12 cellular contexts compared by ENCODE assay signal in genomic region chr21:46100426-46100825, GRCh38. TPM values are rescaled to one million over a fixed set of nuclear protein-coding genes. Genes with fewer than 3 reads are reported as not detected.
DNase-seq lines count a peak whose midpoint lies in the region; ATAC-seq and TF ChIP-seq lines count a peak whose summit lies in the region.
"Had no signal": no experiment of that assay in that cellular context is flagged by ENCODE, and none has a peak within 500 bp of the region (broad histone marks: within the 10 kb centered on the region; RNA-seq: fewer than 3 reads in every experiment).

No MANE protein-coding gene starts in this region.

- TF ChIP-seq CTCF in HCT116 (IDR thresholded peaks at IDR 0.05 in 2 of 3, conservative IDR thresholded peaks at IDR 0.05 in 1 of 3; ENCODE audit: borderline replicate concordance in 1 of 3, insufficient read depth in 1 of 3, low read depth in 2 of 3, low read length in 2 of 3) (no peak), colonic mucosa (IDR thresholded peaks at IDR 0.05) (no peak), WTC11 (IDR thresholded peaks at IDR 0.05) (no peak)

- CTCF ChIA-PET in HCT116 (lab: Charles Lee) (no interaction called here), WTC11 (lab: Charles Lee) (interaction anchor here (5.0 kb wide), 1 partner anchor 129 kb away, joined by 33 read pairs; no protein-coding TSS in a partner anchor)
- CTCF ChIA-PET in naive thymus-derived CD4-positive, alpha-beta T cell (lab: Charles Lee) = no interaction called here

- H3K9me3 ChIP-seq in HCT116 (ENCODE audit: control insufficient read depth in 1 of 2, insufficient read depth in 1 of 2, low read depth in 1 of 2, low read length in 2 of 2) (peaks cover 4 to 8% of the 10 kb centered on the region in 2 experiments; a peak in 3 of 4 replicates), colonic mucosa (no peaks in the 10 kb centered on the region)
- H3K9me3 ChIP-seq in naive thymus-derived CD4-positive, alpha-beta T cell (ENCODE audit: control insufficient read depth in 2 of 3, low read length in 3 of 3) = no peaks in the 10 kb centered on the region

- H3K36me3 ChIP-seq in ACC112 (ENCODE audit: insufficient read depth, low read length) = peaks cover 47% of the 10 kb centered on the region
- no peaks in the 10 kb centered on the region for H3K36me3 ChIP-seq in HCT116 (ENCODE audit: control insufficient read depth in 1 of 2, insufficient read depth in 2 of 2, low read length in 2 of 2)
- H3K36me3 ChIP-seq in colonic mucosa = no peaks in the 10 kb centered on the region
- H3K36me3 ChIP-seq in naive thymus-derived CD4-positive, alpha-beta T cell (ENCODE audit: control insufficient read depth in 2 of 3, insufficient read depth in 3 of 3, low read length in 3 of 3) = no peaks in the 10 kb centered on the region

- peak overlapping the region in 1 of 9 donors; percentile 24 for H3K27ac Mint-ChIP-seq in naive thymus-derived CD4-positive, alpha-beta T cell
- H3K27ac Mint-ChIP-seq in WTC11 = no peak overlapping the region
- H3K27ac Mint-ChIP-seq: stimulated activated naive B cell treated with anti-CD40 and anti-IgM and Interleukin-4, amounts not matched to agents 10 μg/mL and 1 μg/mL and 100 μg/mL, for 72 hours had no signal

- H3K4me3 ChIP-seq in ACC112 (ENCODE audit: low read depth, low read length) (peak overlapping the region; percentile 95), HCT116 (replicated peaks in 1 of 2; ENCODE audit: low read depth in 1 of 2, low read length in 2 of 2) (no peak overlapping the region), colonic mucosa (peak overlapping the region; percentile 45)
- H3K4me3 ChIP-seq in naive thymus-derived CD4-positive, alpha-beta T cell (ENCODE audit: low read length) = no peak overlapping the region

- no peaks in the 10 kb centered on the region for H3K9me2 ChIP-seq in HCT116 (ENCODE audit: insufficient read depth)

- POLR2A ChIA-PET in HCT116 (lab: Charles Lee) (no interaction called here), WTC11 (lab: Charles Lee) (no interaction called here)
- POLR2A ChIA-PET in naive thymus-derived CD4-positive, alpha-beta T cell (lab: Charles Lee) = no interaction called here

- no peak for DNase-seq in HCT116 (ENCODE audit: low read depth, low spot score)
- DNase-seq in colonic mucosa = peak; percentile 14
- DNase-seq in naive thymus-derived CD4-positive, alpha-beta T cell = peak in 1 of 9 donors; percentile 2
- no peak for DNase-seq in ecto neural progenitor cell (ENCODE audit: low spot score)
- DNase-seq in WTC11 (ENCODE audit: low spot score) = no peak
- DNase-seq in NCI-H2227 (lab: John Stamatoyannopoulos, UW; ENCODE audit: unreplicated experiment) = no peak
- DNase-seq: activated CD4-positive, alpha-beta T cell treated with anti-CD3 and anti-CD28 coated beads for 1 hour; anterior cingulate cortex; Calu3; stimulated activated naive B cell treated with anti-CD40 and anti-IgM and Interleukin-4, amounts not matched to agents 10 μg/mL and 1 μg/mL and 100 μg/mL, for 72 hours had no signal

- RAD21 ChIA-PET in HCT116 (lab: Charles Lee; ENCODE audit: low non-redundant PET in 1 of 2, low total read pairs in 2 of 2, uncharacterized antibody in 2 of 2, unreplicated experiment in 2 of 2) = no interaction called here

- TF ChIP-seq POLR2A in HCT116 (IDR thresholded peaks at IDR 0.05; ENCODE audit: borderline replicate concordance, extremely low read depth, insufficient read depth, insufficient read length) = no peak

- H3K27ac ChIP-seq in ACC112 (ENCODE audit: low read depth, low read length) (peak overlapping the region; percentile 79), HCT116 (ENCODE audit: low read depth, low read length) (no peak overlapping the region), colonic mucosa (no peak overlapping the region)
- H3K27ac ChIP-seq in naive thymus-derived CD4-positive, alpha-beta T cell (ENCODE audit: low read depth, low read length) = no peak overlapping the region

- H2AFZ ChIP-seq in ACC112 (ENCODE audit: low read length, unreplicated experiment) (no peak overlapping the region), HCT116 (ENCODE audit: low read depth, low read length, poor library complexity, severe bottlenecking) (no peak overlapping the region)

- H4K20me1 ChIP-seq in HCT116 (ENCODE audit: insufficient read depth) = no peaks in the 10 kb centered on the region

- peaks cover 76% of the 10 kb centered on the region for H3K79me2 ChIP-seq in ACC112 (ENCODE audit: control insufficient read depth, insufficient read depth, low read length, unreplicated experiment)
- peaks cover 5% of the 10 kb centered on the region; the same call in 1 of the 2 replicates for H3K79me2 ChIP-seq in HCT116 (ENCODE audit: insufficient read depth, low read length)

- no peak overlapping the region for H3K4me2 ChIP-seq in HCT116 (ENCODE audit: low read length)

- H3K9ac ChIP-seq in HCT116 (ENCODE audit: low read length) (no peak overlapping the region), colonic mucosa (ENCODE audit: low read depth in 2 of 2, low read length in 2 of 2) (no peak overlapping the region)

- no peak for TF ChIP-seq RAD21 in HCT116 (IDR thresholded peaks at IDR 0.05; ENCODE audit: low read depth)

- TSS peak; percentile 28 for BruUV-seq in HCT116 (replicated peaks; lab: Mats Ljungman, UMichigan)

- H3K27me3 ChIP-seq in ACC112 (ENCODE audit: insufficient read depth, low read length) = no peaks in the 10 kb centered on the region
- H3K27me3 ChIP-seq in HCT116 (ENCODE audit: insufficient read depth, low read length) = no peaks in the 10 kb centered on the region
- H3K27me3 ChIP-seq in colonic mucosa = peaks cover 22% of the 10 kb centered on the region
- no peaks in the 10 kb centered on the region for H3K27me3 ChIP-seq in naive thymus-derived CD4-positive, alpha-beta T cell (ENCODE audit: control insufficient read depth in 2 of 2, insufficient read depth in 2 of 2, low read length in 2 of 2)

- H3K27me3 Mint-ChIP-seq in naive thymus-derived CD4-positive, alpha-beta T cell = peaks cover 0 to 54% (median 35%) of the 10 kb centered on the region in 5 donors
- H3K27me3 Mint-ChIP-seq in WTC11 (ENCODE audit: low read depth) = peaks cover 8% of the 10 kb centered on the region

- intact Hi-C loops in HCT116 (cut with micrococcal nuclease) (loop anchor here (5.0 kb wide), 1 partner anchor 128 kb away; no protein-coding TSS in a partner anchor), colonic mucosa (cut with DNase I) (no loop called here)
- intact Hi-C loops in naive thymus-derived CD4-positive, alpha-beta T cell (cut with micrococcal nuclease) = no loop called here

- peaks cover 1 to 35% (median 11%) of the 10 kb centered on the region in 5 donors for H3K36me3 Mint-ChIP-seq in naive thymus-derived CD4-positive, alpha-beta T cell
- peaks cover 44% of the 10 kb centered on the region for H3K36me3 Mint-ChIP-seq in WTC11

- H3K4me1 Mint-ChIP-seq in naive thymus-derived CD4-positive, alpha-beta T cell = peaks cover 0 to 18% (median 4%) of the 10 kb centered on the region in 7 donors
- H3K4me1 Mint-ChIP-seq in WTC11 = peaks cover 6% of the 10 kb centered on the region
- H3K4me1 Mint-ChIP-seq: stimulated activated naive B cell treated with anti-CD40 and anti-IgM and Interleukin-4, amounts not matched to agents 10 μg/mL and 1 μg/mL and 100 μg/mL, for 72 hours had no signal

- peak overlapping the region in 9 of 10 donors; percentile 8 to 80 (median 51) for H3K4me3 Mint-ChIP-seq in naive thymus-derived CD4-positive, alpha-beta T cell
- no peak overlapping the region for H3K4me3 Mint-ChIP-seq in WTC11
- H3K4me3 Mint-ChIP-seq: stimulated activated naive B cell treated with anti-CD40 and anti-IgM and Interleukin-4, amounts not matched to agents 10 μg/mL and 1 μg/mL and 100 μg/mL, for 72 hours had no signal

- H3K4me1 ChIP-seq in ACC112 (ENCODE audit: control insufficient read depth, insufficient read depth, low read length, unreplicated experiment) = peaks cover 25% of the 10 kb centered on the region
- peaks cover 6 to 13% of the 10 kb centered on the region in 2 experiments; a peak in 3 of 4 replicates for H3K4me1 ChIP-seq in HCT116 (ENCODE audit: control insufficient read depth in 1 of 2, insufficient read depth in 2 of 2, low read length in 2 of 2)
- no peaks in the 10 kb centered on the region for H3K4me1 ChIP-seq in colonic mucosa
- peaks cover 0 to 2% of the 10 kb centered on the region in 2 donors for H3K4me1 ChIP-seq in naive thymus-derived CD4-positive, alpha-beta T cell (ENCODE audit: control insufficient read depth in 2 of 2, insufficient read depth in 2 of 2, low read length in 2 of 2)

- ATAC-seq in HCT116 = no peak
- no peak for ATAC-seq in naive thymus-derived CD4-positive, alpha-beta T cell
- no peak for ATAC-seq in HG03159 (IDR thresholded peaks at IDR 0.05; ENCODE audit: unreplicated experiment)
- ATAC-seq in WTC11 = no peak
- ATAC-seq: stimulated activated naive B cell treated with anti-CD40 and anti-IgM and Interleukin-4, amounts not matched to agents 10 μg/mL and 1 μg/mL and 100 μg/mL, for 72 hours had no signal

- peaks cover 3 to 39% (median 16%) of the 10 kb centered on the region in 11 donors for H3K9me3 Mint-ChIP-seq in naive thymus-derived CD4-positive, alpha-beta T cell
- H3K9me3 Mint-ChIP-seq in WTC11 = peaks cover 39% of the 10 kb centered on the region

TF ChIP-seq in HCT116, 20 proteins besides CTCF, POLR2A, EP300 and RAD21 (continues in another document):
- TF ChIP-seq ZNF274 (IDR thresholded peaks at IDR 0.05; ENCODE audit: low read depth, low read length) (no peak), SIN3A (IDR thresholded peaks at IDR 0.05; ENCODE audit: low read depth) (no peak), YY1 (IDR thresholded peaks at IDR 0.05; ENCODE audit: extremely low read depth, insufficient replicate concordance, low read depth, low read length) (no peak), TCF7L2 (IDR thresholded peaks at IDR 0.05; ENCODE audit: borderline replicate concordance, extremely low read depth, insufficient read depth, insufficient read length) (no peak)

TF ChIP-seq in WTC11, 78 proteins besides CTCF, POLR2A, EP300 and RAD21 (continues in another document):
- no peak for TF ChIP-seq ZNF671 (CRISPR knock-in tag; IDR thresholded peaks at IDR 0.05)

RNA-seq across cellular contexts. Expression of gene COL6A2, which starts 2.5 kb away (rescaled TPM):
- total RNA-seq in HCT116 (2021; ENCODE audit: unreplicated experiment) (87.0 TPM), colonic mucosa (100 to 1,000 TPM in 1 of 2 donors, 10 to 100 TPM in 1; 55.7 to 190 TPM), WTC11 (2021) (111 to 138 TPM (median 138 TPM) in 3 replicates)
- polyA plus RNA-seq in HCT116 (2012) = 98.3 and 119 TPM in 2 replicates
- total RNA-seq in naive thymus-derived CD4-positive, alpha-beta T cell = 10 to 100 TPM in 4 of 5 experiments, 1 to 10 TPM in 1; 3.1 to 47.7 (median 40.3) TPM
- 1 to 10 TPM; 1.7 to 4.4 TPM for polyA plus RNA-seq in naive thymus-derived CD4-positive, alpha-beta T cell

RNA-seq across cellular contexts. Expression of gene FTCD, which starts 55.0 kb away (rescaled TPM):
- total RNA-seq in HCT116 (2021; ENCODE audit: unreplicated experiment) = 2.5 TPM
- 0.91 and 1.1 TPM in 2 replicates for polyA plus RNA-seq in HCT116 (2012)
- 1 to 10 TPM in 1 of 2 donors, under 1 TPM in 1; 0.45 to 4.2 TPM for total RNA-seq in colonic mucosa
- 1 to 10 TPM in 3 of 5 experiments, under 1 TPM in 2; 0.29 to 5.7 (median 2.0) TPM for total RNA-seq in naive thymus-derived CD4-positive, alpha-beta T cell
- polyA plus RNA-seq in naive thymus-derived CD4-positive, alpha-beta T cell = not detected
- total RNA-seq in WTC11 (2021) = 6.1 to 9.6 TPM (median 9.5 TPM) in 3 replicates

Comparison
In these comparisons a context has a peak if more than half of its experiments do, and no peak if none do; other contexts are left out.
1. H3K4me3 ChIP-seq: peak in ACC112 (single experiment) and colonic mucosa (single experiment); none in HCT116 (0 of 2) and naive thymus-derived CD4-positive, alpha-beta T cell (single experiment).